In genomic region chrX:41919870-41920269, GRCh38 we compare ENCODE assay signal across 17 cellular contexts. TPM values are rescaled to one million over a fixed set of nuclear protein-coding genes. Genes with fewer than 3 reads are reported as not detected.
A peak's percentile ranks its signal among the peaks of the same experiment; 100 is the strongest.
DNase-seq lines count a peak whose midpoint lies in the region; ATAC-seq and TF ChIP-seq lines count a peak whose summit lies in the region.
"Had no signal": no experiment of that assay in that cellular context is flagged by ENCODE, and none has a peak within 500 bp of the region (broad histone marks: within the 10 kb centered on the region; RNA-seq: fewer than 3 reads in every experiment).

No MANE protein-coding gene starts in this region.

- H3K27me3 Mint-ChIP-seq in activated naive CD4-positive, alpha-beta T cell treated with anti-CD3 and anti-CD28 coated beads, Interleukin-2, amount 50 U/mL, for 24 hours = no peaks in the 10 kb centered on the region
- H3K27me3 Mint-ChIP-seq in activated naive CD4-positive, alpha-beta T cell treated with anti-CD3 and anti-CD28 coated beads, Interleukin-2, amount 10 ng/mL, durations not matched to agents 7 days and 5 days = no peaks in the 10 kb centered on the region
- H3K27me3 Mint-ChIP-seq in central memory CD8-positive, alpha-beta T cell = no peaks in the 10 kb centered on the region
- H3K27me3 Mint-ChIP-seq: memory B cell had no signal

- H3K9me3 ChIP-seq in PC-9 (ENCODE audit: insufficient read depth, low read depth) (no peaks in the 10 kb centered on the region), subcutaneous abdominal adipose tissue (ENCODE audit: control insufficient read depth in 5 of 5, low read length in 5 of 5) (peaks cover 0 to 3% (median 0%) of the 10 kb centered on the region in 5 donors)
- H3K9me3 ChIP-seq: ovary, right lobe of liver, thoracic aorta had no signal

- H3K9ac ChIP-seq in subcutaneous abdominal adipose tissue (ENCODE audit: low read length in 5 of 5) = no peak overlapping the region
- H3K9ac ChIP-seq: BLaER1 treated with 17β-estradiol and CSF1 and Interleukin-3, amounts not matched to agents 10 nM and 100 nM had no signal

- H3K4me3 Mint-ChIP-seq in activated naive CD4-positive, alpha-beta T cell treated with anti-CD3 and anti-CD28 coated beads, Interleukin-2, amount 50 U/mL, for 24 hours = peak overlapping the region; percentile 57
- no peak overlapping the region for H3K4me3 Mint-ChIP-seq in activated naive CD4-positive, alpha-beta T cell treated with anti-CD3 and anti-CD28 coated beads, Interleukin-2, amount 10 ng/mL, durations not matched to agents 7 days and 5 days
- peak overlapping the region; percentile 54 for H3K4me3 Mint-ChIP-seq in central memory CD8-positive, alpha-beta T cell
- H3K4me3 Mint-ChIP-seq: memory B cell had no signal

- no peaks in the 10 kb centered on the region for H4K20me1 ChIP-seq in PC-9 (ENCODE audit: insufficient read depth)

- H3K9me2 ChIP-seq in PC-9 (ENCODE audit: insufficient read depth) = no peaks in the 10 kb centered on the region

- H3K27me3 ChIP-seq in PC-9 (ENCODE audit: insufficient read depth, low read depth) (no peaks in the 10 kb centered on the region), subcutaneous abdominal adipose tissue (ENCODE audit: control insufficient read depth in 5 of 5, insufficient read depth in 4 of 5, low read length in 5 of 5) (peaks cover 0 to 3% (median under 1%) of the 10 kb centered on the region in 5 donors)
- H3K27me3 ChIP-seq: ovary, right lobe of liver had no signal

- POLR2A ChIA-PET in PC-9 (lab: Charles Lee; ENCODE audit: unreplicated experiment) = no interaction called here

- H3K36me3 Mint-ChIP-seq in activated naive CD4-positive, alpha-beta T cell treated with anti-CD3 and anti-CD28 coated beads, Interleukin-2, amount 50 U/mL, for 24 hours = no peaks in the 10 kb centered on the region
- H3K36me3 Mint-ChIP-seq in activated naive CD4-positive, alpha-beta T cell treated with anti-CD3 and anti-CD28 coated beads, Interleukin-2, amount 10 ng/mL, durations not matched to agents 7 days and 5 days = peaks cover 10% of the 10 kb centered on the region
- peaks cover 14% of the 10 kb centered on the region for H3K36me3 Mint-ChIP-seq in central memory CD8-positive, alpha-beta T cell (ENCODE audit: insufficient read depth)

- H3K27ac Mint-ChIP-seq in activated naive CD4-positive, alpha-beta T cell treated with anti-CD3 and anti-CD28 coated beads, Interleukin-2, amount 50 U/mL, for 24 hours = peak overlapping the region; percentile 92
- H3K27ac Mint-ChIP-seq in activated naive CD4-positive, alpha-beta T cell treated with anti-CD3 and anti-CD28 coated beads, Interleukin-2, amount 10 ng/mL, durations not matched to agents 7 days and 5 days = no peak overlapping the region
- H3K27ac Mint-ChIP-seq in central memory CD8-positive, alpha-beta T cell (ENCODE audit: low read depth) = no peak overlapping the region
- H3K27ac Mint-ChIP-seq: memory B cell; T-helper 1 cell treated with Interleukin-12 subunit alpha and Interleukin-12 subunit beta and Interleukin-4 antibody, amounts not matched to agents 30 μg/mL and 1 μg/mL, for 36 hours had no signal

- peaks cover 60% of the 10 kb centered on the region for H3K4me1 Mint-ChIP-seq in activated naive CD4-positive, alpha-beta T cell treated with anti-CD3 and anti-CD28 coated beads, Interleukin-2, amount 50 U/mL, for 24 hours
- peaks cover 52% of the 10 kb centered on the region for H3K4me1 Mint-ChIP-seq in activated naive CD4-positive, alpha-beta T cell treated with anti-CD3 and anti-CD28 coated beads, Interleukin-2, amount 10 ng/mL, durations not matched to agents 7 days and 5 days
- peaks cover 51% of the 10 kb centered on the region for H3K4me1 Mint-ChIP-seq in central memory CD8-positive, alpha-beta T cell

- H3K4me1 ChIP-seq in PC-9 (replicated peaks; ENCODE audit: insufficient read depth) (no peaks in the 10 kb centered on the region), subcutaneous abdominal adipose tissue (ENCODE audit: control insufficient read depth in 5 of 5, insufficient read depth in 5 of 5, low read length in 5 of 5) (peaks cover 0 to 15% (median 14%) of the 10 kb centered on the region in 5 donors)
- H3K4me1 ChIP-seq: right lobe of liver had no signal

- no peak for DNase-seq in activated naive CD4-positive, alpha-beta T cell treated with anti-CD3 and anti-CD28 coated beads, Interleukin-2, amount 10 ng/mL, durations not matched to agents 7 days and 5 days
- DNase-seq in PC-9 = no peak
- no peak for DNase-seq in central memory CD8-positive, alpha-beta T cell (ENCODE audit: low spot score in 2 of 2)
- no peak for DNase-seq in glomerular visceral epithelial cell (ENCODE audit: extremely low spot score)
- DNase-seq in RPMI8226 = no peak
- DNase-seq: ACHN, kidney glomerular epithelial cell, MM.1S, ovary, right lobe of liver had no signal

- H3K36me3 ChIP-seq in PC-9 (ENCODE audit: low read depth) = no peaks in the 10 kb centered on the region
- H3K36me3 ChIP-seq in subcutaneous abdominal adipose tissue (ENCODE audit: control insufficient read depth in 5 of 5, insufficient read depth in 5 of 5, low read length in 5 of 5) = no peaks in the 10 kb centered on the region
- H3K36me3 ChIP-seq: BLaER1 treated with 17β-estradiol and CSF1 and Interleukin-3, amounts not matched to agents 10 nM and 100 nM; ovary; right lobe of liver; thoracic aorta had no signal

- BruUV-seq in PC-9 (replicated peaks; lab: Mats Ljungman, UMichigan) = no TSS peak

- H3K27ac ChIP-seq in PC-9 (no peak overlapping the region), subcutaneous abdominal adipose tissue (ENCODE audit: low read depth, low read length) (peak overlapping the region; percentile 31)
- H3K27ac ChIP-seq: BLaER1 treated with 17β-estradiol and CSF1 and Interleukin-3, amounts not matched to agents 10 nM and 100 nM; ovary; right lobe of liver; thoracic aorta had no signal

- ATAC-seq in central memory CD8-positive, alpha-beta T cell (replicated peaks; ENCODE audit: extremely low read depth, poor library complexity, severe bottlenecking) = no peak
- ATAC-seq in GM21576 (IDR thresholded peaks at IDR 0.05; ENCODE audit: unreplicated experiment) = no peak
- ATAC-seq: right lobe of liver had no signal

- H3K4me3 ChIP-seq in PC-9 = no peak overlapping the region
- H3K4me3 ChIP-seq in subcutaneous abdominal adipose tissue (ENCODE audit: low read depth in 1 of 5, low read length in 5 of 5) = no peak overlapping the region
- H3K4me3 ChIP-seq: BLaER1 treated with 17β-estradiol and CSF1 and Interleukin-3, amounts not matched to agents 10 nM and 100 nM; ovary; right lobe of liver; thoracic aorta had no signal

- H3K79me2 ChIP-seq in PC-9 (ENCODE audit: low read depth) = peaks cover 49% of the 10 kb centered on the region

- peak overlapping the region; percentile 70; the same call in 1 of the 2 replicates for H3K4me2 ChIP-seq in PC-9

- H3K9me3 Mint-ChIP-seq in activated naive CD4-positive, alpha-beta T cell treated with anti-CD3 and anti-CD28 coated beads, Interleukin-2, amount 50 U/mL, for 24 hours = no peaks in the 10 kb centered on the region
- no peaks in the 10 kb centered on the region for H3K9me3 Mint-ChIP-seq in activated naive CD4-positive, alpha-beta T cell treated with anti-CD3 and anti-CD28 coated beads, Interleukin-2, amount 10 ng/mL, durations not matched to agents 7 days and 5 days
- no peaks in the 10 kb centered on the region for H3K9me3 Mint-ChIP-seq in central memory CD8-positive, alpha-beta T cell
- H3K9me3 Mint-ChIP-seq: memory B cell; T-helper 1 cell treated with Interleukin-12 subunit alpha and Interleukin-12 subunit beta and Interleukin-4 antibody, amounts not matched to agents 30 μg/mL and 1 μg/mL, for 36 hours had no signal

- no peaks in the 10 kb centered on the region for H3F3A ChIP-seq in PC-9 (ENCODE audit: insufficient read depth, low read depth)

- H2AFZ ChIP-seq in PC-9 = no peak overlapping the region

- no peak for TF ChIP-seq CTCF in PC-9 (conservative IDR thresholded peaks at IDR 0.05)

- CTCF ChIA-PET in activated naive CD4-positive, alpha-beta T cell treated with anti-CD3 and anti-CD28 coated beads, Interleukin-2, amount 10 ng/mL, durations not matched to agents 7 days and 5 days (lab: Charles Lee) = no interaction called here
- CTCF ChIA-PET in PC-9 (lab: Charles Lee) = no interaction called here

- intact Hi-C loops in PC-9 (cut with micrococcal nuclease; ENCODE audit: unreplicated experiment) = loop anchor here (10.0 kb wide), 1 partner anchor 125 kb away; no protein-coding TSS in a partner anchor

RNA-seq across cellular contexts. Expression of gene CASK, which starts 3.5 kb away (rescaled TPM):
- total RNA-seq in PC-9 (2021) = 25.9 and 29.4 TPM in 2 replicates
